Comparison of ENCODE assay signal across 15 cellular contexts in genomic region chrX:16772460-16772859, GRCh38. TPM values are rescaled to one million over a fixed set of nuclear protein-coding genes. Genes with fewer than 3 reads are reported as not detected.
DNase-seq lines count a peak whose midpoint lies in the region; ATAC-seq and TF ChIP-seq lines count a peak whose summit lies in the region.
"Had no signal": no experiment of that assay in that cellular context is flagged by ENCODE, and none has a peak within 500 bp of the region (broad histone marks: within the 10 kb centered on the region; RNA-seq: fewer than 3 reads in every experiment).

No MANE protein-coding gene starts in this region.

- TF ChIP-seq CTCF in BE2C (IDR thresholded peaks at IDR 0.05; ENCODE audit: low read depth, low read length) (no peak), mucosa of descending colon (IDR thresholded peaks at IDR 0.05) (no peak)

- H3K4me1 ChIP-seq in BE2C = peaks cover 7% of the 10 kb centered on the region
- H3K4me1 ChIP-seq in HUES48 (ENCODE audit: control insufficient read depth, insufficient read depth, low read length) = peaks cover 8% of the 10 kb centered on the region
- no peaks in the 10 kb centered on the region for H3K4me1 ChIP-seq in mucosa of descending colon (ENCODE audit: low read depth)
- H3K4me1 ChIP-seq: BLaER1, body of pancreas, tibial nerve had no signal

- H3K9me3 ChIP-seq in BE2C (no peaks in the 10 kb centered on the region), HUES48 (ENCODE audit: control insufficient read depth, insufficient read depth, low read length) (peaks cover 3% of the 10 kb centered on the region; the same call in 1 of the 2 replicates), mucosa of descending colon (no peaks in the 10 kb centered on the region)
- H3K9me3 ChIP-seq: body of pancreas, tibial nerve had no signal

- peak overlapping the region; percentile 94 for H3K27ac ChIP-seq in HUES48 (ENCODE audit: low read depth, low read length)
- H3K27ac ChIP-seq: BLaER1, body of pancreas, KMS-11, tibial nerve, VCaP had no signal

- H3K36me3 ChIP-seq in BE2C (no peaks in the 10 kb centered on the region), HUES48 (ENCODE audit: control insufficient read depth, insufficient read depth, low read length) (no peaks in the 10 kb centered on the region), mucosa of descending colon (ENCODE audit: low read depth) (no peaks in the 10 kb centered on the region)
- H3K36me3 ChIP-seq: BLaER1, tibial nerve had no signal

- ATAC-seq in mucosa of descending colon = peak; percentile 13
- no peak for ATAC-seq in GM18858 (IDR thresholded peaks at IDR 0.05; ENCODE audit: unreplicated experiment)
- ATAC-seq: body of pancreas; effector memory CD8-positive, alpha-beta T cell had no signal

- H3K27me3 ChIP-seq in BE2C (no peaks in the 10 kb centered on the region), HUES48 (ENCODE audit: control insufficient read depth, insufficient read depth, low read length) (no peaks in the 10 kb centered on the region)
- H3K27me3 ChIP-seq: BLaER1, body of pancreas, tibial nerve had no signal

- DNase-seq in BE2C (peak; percentile 6), cerebellar cortex (ENCODE audit: low spot score) (peak; percentile 56), mucosa of descending colon (peak in 1 of 3 donors; percentile 3), anterior cingulate cortex (lab: John Stamatoyannopoulos, UW) (no peak), kidney glomerular epithelial cell (lab: John Stamatoyannopoulos, UW) (no peak), D341Med (ENCODE audit: low spot score) (no peak)
- DNase-seq: body of pancreas; effector memory CD8-positive, alpha-beta T cell; NCI-H1694 had no signal

- peak overlapping the region; percentile 74 for H3K9ac ChIP-seq in HUES48 (ENCODE audit: low read depth, low read length)
- H3K9ac ChIP-seq: BLaER1, KMS-11 had no signal

- intact Hi-C loops in mucosa of descending colon (cut with DNase I, micrococcal nuclease) = no loop called here

- no peak overlapping the region for H3K4me3 ChIP-seq in BE2C (ENCODE audit: low read depth, low read length)
- 0 out of 2 replicates have a peak overlapping the region, but pooled peaks have one; percentile 23 for H3K4me3 ChIP-seq in HUES48 (ENCODE audit: low read depth, low read length)
- no peak overlapping the region for H3K4me3 ChIP-seq in mucosa of descending colon
- H3K4me3 ChIP-seq: BLaER1, body of pancreas, tibial nerve had no signal

RNA-seq across cellular contexts. Expression of gene TXLNG, which starts 13.8 kb away (rescaled TPM):
- 19.3 TPM for polyA plus RNA-seq in BE2C (2012; ENCODE audit: insufficient read depth, insufficient read length, low read depth)
- 10 to 100 TPM in 1 of 3 donors, 1 to 10 TPM in 2; 8.5 to 13.2 (median 8.9) TPM for total RNA-seq in mucosa of descending colon

RNA-seq across cellular contexts. Expression of gene SYAP1, which starts 53.0 kb away (rescaled TPM):
- polyA plus RNA-seq in BE2C (2012; ENCODE audit: insufficient read depth, insufficient read length, low read depth) = 25.3 TPM
- total RNA-seq in mucosa of descending colon = 10 to 100 TPM; 35.0 to 53.4 (median 46.9) TPM

RNA-seq across cellular contexts. Expression of gene CTPS2, which starts 60.0 kb away (rescaled TPM):
- polyA plus RNA-seq in BE2C (2012; ENCODE audit: insufficient read depth, insufficient read length, low read depth) = 5.3 TPM
- 10 to 100 TPM; 15.0 to 19.0 (median 16.0) TPM for total RNA-seq in mucosa of descending colon

Comparison
In these comparisons a context has a peak if more than half of its experiments do, and no peak if none do; other contexts are left out.
1. DNase-seq: peak in BE2C (single experiment) and cerebellar cortex (single experiment); none in anterior cingulate cortex (0 of 58), kidney glomerular epithelial cell (single experiment) and D341Med (single experiment).